Comparison of ENCODE assay signal across 7 cellular contexts in the genomic region with DNA sequence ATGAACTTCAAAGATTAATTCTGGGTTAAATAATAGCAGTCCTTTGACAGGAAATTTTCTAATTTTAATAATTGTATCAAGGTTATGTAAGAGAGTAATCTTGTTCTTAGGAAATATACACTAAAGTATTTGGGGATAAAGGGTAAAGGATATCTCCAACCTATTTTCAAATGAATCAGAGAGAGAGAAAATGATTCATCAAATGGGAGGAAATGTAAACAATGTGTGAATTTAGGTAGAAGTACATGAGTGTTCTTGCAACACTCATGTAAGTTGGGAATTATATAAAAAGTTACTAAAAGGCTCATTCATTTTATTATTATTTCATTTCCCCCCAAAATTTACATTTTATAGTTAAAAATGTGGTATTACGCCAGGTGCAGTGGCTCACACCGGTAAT. TPM values are rescaled to one million over a fixed set of nuclear protein-coding genes. Genes with fewer than 3 reads are reported as not detected.
"Had no signal": no experiment of that assay in that cellular context is flagged by ENCODE, and none has a peak within 500 bp of the region (broad histone marks: within the 10 kb centered on the region; RNA-seq: fewer than 3 reads in every experiment).

No MANE protein-coding gene starts in this region.

- H3K4me3 Mint-ChIP-seq: GM23338, HFFc6, IgD-negative memory B cell had no signal

- DNase-seq: HFFc6 had no signal

- H3K27ac ChIP-seq: HL-60 had no signal

- H3K36me3 ChIP-seq: HAP-1 had no signal

- H3K4me3 ChIP-seq: GM23338, HAP-1 had no signal

- H2AFZ ChIP-seq: GM23338 had no signal

- H3K4me1 ChIP-seq: HAP-1 had no signal

- ATAC-seq: GM23338, HCT116, HepG2 had no signal

- H3K27ac Mint-ChIP-seq: GM23338, HFFc6, IgD-negative memory B cell had no signal

- H3K4me2 ChIP-seq: GM23338 had no signal

RNA-seq across cellular contexts. Expression of gene SIM2, which starts 20.4 kb away (rescaled TPM):
- total RNA-seq: HFFc6 had no signal
- polyA plus RNA-seq: IgD-negative memory B cell had no signal
